29 cellular contexts compared by ENCODE assay signal in genomic region chr3:62203152-62203551, GRCh38.
"Had no signal": no experiment of that assay in that cellular context is flagged by ENCODE, and none has a peak within 500 bp of the region (broad histone marks: within the 10 kb centered on the region; RNA-seq: fewer than 3 reads in every experiment).

No MANE protein-coding gene starts in this region.

- H3K9me3 Mint-ChIP-seq: activated CD4-positive, alpha-beta memory T cell treated with anti-CD3 and anti-CD28 coated beads, Interleukin-2, amount 10 ng/mL, durations not matched to agents 7 days and 5 days; activated naive CD8-positive, alpha-beta T cell treated with anti-CD3 and anti-CD28 coated beads for 36 hours; activated T-cell treated with anti-CD3 and anti-CD28 coated beads, Interleukin-2, amount 50 U/mL, for 72 hours; activated T-helper 17 cell treated with anti-CD3 and anti-CD28 coated beads, Interleukin-2, amount 50 U/mL, for 72 hours had no signal

- H3K36me3 Mint-ChIP-seq: activated CD8-positive, alpha-beta memory T cell treated with anti-CD3 and anti-CD28 coated beads, Interleukin-2, amount 10 ng/mL, durations not matched to agents 7 days and 5 days; activated naive CD8-positive, alpha-beta T cell treated with anti-CD3 and anti-CD28 coated beads for 36 hours had no signal

- DNase-seq: activated CD4-positive, alpha-beta memory T cell treated with anti-CD3 and anti-CD28 coated beads, Interleukin-2, amount 10 ng/mL, durations not matched to agents 7 days and 5 days; activated CD4-positive, alpha-beta T cell treated with anti-CD3 and anti-CD28 coated beads for 1 hour; activated CD4-positive, alpha-beta T cell treated with anti-CD3 and anti-CD28 coated beads for 48 hours; activated CD4-positive, CD25-positive, alpha-beta regulatory T cell; activated CD8-positive, alpha-beta memory T cell treated with anti-CD3 and anti-CD28 coated beads for 24 hours; activated CD8-positive, alpha-beta memory T cell treated with anti-CD3 and anti-CD28 coated beads, Interleukin-2, amount 10 ng/mL, durations not matched to agents 7 days and 5 days; activated CD8-positive, alpha-beta memory T cell treated with anti-CD3 and anti-CD28 coated beads, Interleukin-2, amount 50 U/mL, for 48 hours; activated effector memory CD4-positive, alpha-beta T cell treated with anti-CD3 and anti-CD28 coated beads, Interleukin-2, amount 50 U/mL, for 16 hours; activated naive CD4-positive, alpha-beta T cell; activated naive CD4-positive, alpha-beta T cell treated with anti-CD3 and anti-CD28 coated beads, Interleukin-2, amount 50 U/mL, for 16 hours; activated naive CD8-positive, alpha-beta T cell treated with anti-CD3 and anti-CD28 coated beads for 36 hours; activated T-cell treated with anti-CD3 and anti-CD28 coated beads, Interleukin-2, amount 50 U/mL, for 72 hours; amniotic stem cell; NCI-H1105; NCI-H1417 treated with DMSO at 0.1 percent for 48 hours; NCI-H1694; NCI-H2029; NCI-H345; NCI-H524 treated with DMSO at 0.1 percent for 48 hours; SHP77; SJCRH30; T1000; WERI-Rb-1 had no signal

- ATAC-seq: activated CD8-positive, alpha-beta memory T cell treated with anti-CD3 and anti-CD28 coated beads, Interleukin-2, amount 10 ng/mL, durations not matched to agents 7 days and 5 days; activated T-cell treated with anti-CD3 and anti-CD28 coated beads, Interleukin-2, amount 50 U/mL, for 72 hours; activated T-helper 17 cell treated with anti-CD3 and anti-CD28 coated beads, Interleukin-2, amount 50 U/mL, for 72 hours; Panc1 had no signal

- H3K36me3 ChIP-seq: cardiac muscle cell, SJCRH30 had no signal

- H3K27ac Mint-ChIP-seq: activated CD4-positive, alpha-beta memory T cell treated with anti-CD3 and anti-CD28 coated beads, Interleukin-2, amount 10 ng/mL, durations not matched to agents 7 days and 5 days; activated CD8-positive, alpha-beta memory T cell treated with anti-CD3 and anti-CD28 coated beads, Interleukin-2, amount 10 ng/mL, durations not matched to agents 7 days and 5 days; activated naive CD8-positive, alpha-beta T cell treated with anti-CD3 and anti-CD28 coated beads for 36 hours; activated T-cell treated with anti-CD3 and anti-CD28 coated beads, Interleukin-2, amount 50 U/mL, for 72 hours; activated T-helper 17 cell treated with anti-CD3 and anti-CD28 coated beads, Interleukin-2, amount 50 U/mL, for 72 hours had no signal

- H3K4me1 ChIP-seq: ascending aorta, SJCRH30 had no signal

- H3K4me2 ChIP-seq: KMS-11 had no signal

- H3K4me3 ChIP-seq: ascending aorta, cardiac muscle cell, SJCRH30, SK-N-MC had no signal

- H3K27me3 Mint-ChIP-seq: activated CD4-positive, alpha-beta memory T cell treated with anti-CD3 and anti-CD28 coated beads, Interleukin-2, amount 10 ng/mL, durations not matched to agents 7 days and 5 days; activated CD8-positive, alpha-beta memory T cell treated with anti-CD3 and anti-CD28 coated beads, Interleukin-2, amount 10 ng/mL, durations not matched to agents 7 days and 5 days; activated naive CD8-positive, alpha-beta T cell treated with anti-CD3 and anti-CD28 coated beads for 36 hours had no signal

- H3K9ac ChIP-seq: KMS-11 had no signal

- H3K9me3 ChIP-seq: ascending aorta, SJCRH30 had no signal

- H3K4me3 Mint-ChIP-seq: activated CD4-positive, alpha-beta memory T cell treated with anti-CD3 and anti-CD28 coated beads, Interleukin-2, amount 10 ng/mL, durations not matched to agents 7 days and 5 days; activated CD8-positive, alpha-beta memory T cell treated with anti-CD3 and anti-CD28 coated beads, Interleukin-2, amount 10 ng/mL, durations not matched to agents 7 days and 5 days; activated naive CD8-positive, alpha-beta T cell treated with anti-CD3 and anti-CD28 coated beads for 36 hours; activated T-cell treated with anti-CD3 and anti-CD28 coated beads, Interleukin-2, amount 50 U/mL, for 72 hours; activated T-helper 17 cell treated with anti-CD3 and anti-CD28 coated beads, Interleukin-2, amount 50 U/mL, for 72 hours had no signal

- H3K27me3 ChIP-seq: ascending aorta, cardiac muscle cell, SJCRH30 had no signal

- H3K27ac ChIP-seq: ascending aorta, cardiac muscle cell, KMS-11, SJCRH30, SK-N-MC, WERI-Rb-1 had no signal

- H3K4me1 Mint-ChIP-seq: activated CD4-positive, alpha-beta memory T cell treated with anti-CD3 and anti-CD28 coated beads, Interleukin-2, amount 10 ng/mL, durations not matched to agents 7 days and 5 days; activated CD8-positive, alpha-beta memory T cell treated with anti-CD3 and anti-CD28 coated beads, Interleukin-2, amount 10 ng/mL, durations not matched to agents 7 days and 5 days; activated naive CD8-positive, alpha-beta T cell treated with anti-CD3 and anti-CD28 coated beads for 36 hours; activated T-helper 17 cell treated with anti-CD3 and anti-CD28 coated beads, Interleukin-2, amount 50 U/mL, for 72 hours had no signal
